ENCODE assay signal across 33 cellular contexts in the genomic region with DNA sequence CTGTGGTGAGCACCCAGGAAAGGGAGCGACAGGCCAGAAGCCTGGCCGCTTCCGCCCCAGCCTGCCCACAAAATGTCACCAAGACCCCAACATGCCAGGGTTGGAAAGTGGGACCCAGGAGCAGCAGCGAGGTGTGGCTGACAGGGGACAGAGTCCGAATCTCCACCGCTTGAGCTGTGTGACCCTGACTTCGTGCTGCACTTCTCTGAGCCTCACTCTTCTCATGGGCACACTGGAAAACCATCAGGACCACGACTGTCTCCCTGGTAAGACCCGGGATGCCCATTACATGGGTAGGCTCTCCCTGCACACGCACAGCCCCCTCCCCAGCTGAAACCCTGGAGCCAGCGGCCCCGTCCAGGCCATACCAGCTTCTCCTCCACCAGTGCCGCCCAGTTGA. TPM values are rescaled to one million over a fixed set of nuclear protein-coding genes. Genes with fewer than 3 reads are reported as not detected.
"Had no signal": no experiment of that assay in that cellular context is flagged by ENCODE, and none has a peak within 500 bp of the region (broad histone marks: within the 10 kb centered on the region; RNA-seq: fewer than 3 reads in every experiment).

No MANE protein-coding gene starts in this region.

- H3K9me3 ChIP-seq: gastrocnemius medialis had no signal

- H3K27me3 ChIP-seq: foreskin keratinocyte, gastrocnemius medialis, heart left ventricle had no signal

- FAIRE-seq: astrocyte, bronchial epithelial cell, colon had no signal

- H3K27ac ChIP-seq: brain microvascular endothelial cell, esophagus muscularis mucosa, foreskin keratinocyte, gastrocnemius medialis, heart left ventricle, WERI-Rb-1 had no signal

- H3K4me3 ChIP-seq: esophagus muscularis mucosa, gastrocnemius medialis, heart left ventricle had no signal

- DNase-seq: activated B cell treated with CpG ODN at 0.5 μM for 24 hours; activated CD4-positive, alpha-beta T cell treated with anti-CD3 and anti-CD28 coated beads for 48 hours; activated CD4-positive, alpha-beta T cell treated with anti-CD3 and anti-CD28 coated beads, Interleukin-2, amount 50 U/mL, for 1 hour; activated CD4-positive, alpha-beta T cell treated with anti-CD3 and anti-CD28 coated beads, Interleukin-2, amount 50 U/mL, for 48 hours; activated CD8-positive, alpha-beta memory T cell treated with anti-CD3 and anti-CD28 coated beads for 24 hours; activated CD8-positive, alpha-beta T cell treated with anti-CD3 and anti-CD28 coated beads for 36 hours; activated effector memory CD4-positive, alpha-beta T cell treated with Interleukin-2 at 50 U/mL for 16 hours; activated gamma-delta T cell treated with Interleukin-2 at 50 U/mL for 16 hours; activated naive CD4-positive, alpha-beta T cell treated with anti-CD3 and anti-CD28 coated beads, Interleukin-2, amount 50 U/mL, for 16 hours; activated naive CD4-positive, alpha-beta T cell treated with Interleukin-2 at 50 U/mL for 16 hours; activated T-cell treated with anti-CD3 and anti-CD28 coated beads, Interleukin-2, amount 50 U/mL, for 4 hours; amniotic stem cell; anterior cingulate cortex; brain microvascular endothelial cell; cortex of kidney; dermis blood vessel endothelial cell; effector CD4-positive, alpha-beta T cell; effector memory CD8-positive, alpha-beta T cell; erythroblast; foreskin keratinocyte; gastrocnemius medialis; glutamatergic neuron; heart left ventricle; T-helper 1 cell; T-helper 17 cell; T1000; WERI-Rb-1 had no signal

- H3K36me3 ChIP-seq: brain microvascular endothelial cell, gastrocnemius medialis, heart left ventricle had no signal

- H3K4me1 ChIP-seq: esophagus muscularis mucosa, foreskin keratinocyte, gastrocnemius medialis, heart left ventricle had no signal

RNA-seq across cellular contexts. Expression of gene PPL, which starts 34.9 kb away (rescaled TPM):
- total RNA-seq: activated T-helper 17 cell treated with anti-CD3 and anti-CD28 coated beads, Interleukin-2, amount 50 U/mL, for 72 hours; T-helper 17 cell had no signal

RNA-seq across cellular contexts. Expression of gene SEC14L5, which starts 56.1 kb away (rescaled TPM):
- total RNA-seq: activated B cell treated with CpG ODN at 0.5 μM for 24 hours; activated T-cell treated with anti-CD3 and anti-CD28 coated beads, Interleukin-2, amount 50 U/mL, for 4 hours; chondrocyte; dermis blood vessel endothelial cell; foreskin keratinocyte had no signal
- polyA plus RNA-seq: foreskin keratinocyte had no signal
